In genomic region chr11:121463689-121464335, GRCh38 we compare ENCODE assay signal across 10 cellular contexts. TPM values are rescaled to one million over a fixed set of nuclear protein-coding genes. Genes with fewer than 3 reads are reported as not detected.
A peak's percentile ranks its signal among the peaks of the same experiment; 100 is the strongest.
DNase-seq lines count a peak whose midpoint lies in the region; ATAC-seq and TF ChIP-seq lines count a peak whose summit lies in the region.
"Had no signal": no experiment of that assay in that cellular context is flagged by ENCODE, and none has a peak within 500 bp of the region (broad histone marks: within the 10 kb centered on the region; RNA-seq: fewer than 3 reads in every experiment).

No MANE protein-coding gene starts in this region.

- H3K36me3 ChIP-seq in spleen (no peaks in the 10 kb centered on the region), mesendoderm (ENCODE audit: control insufficient read depth, insufficient read depth, low read length) (no peaks in the 10 kb centered on the region)
- H3K36me3 ChIP-seq: adrenal gland had no signal

- H3K27me3 Mint-ChIP-seq in chondrocyte (ENCODE audit: low read depth), result peaks cover 19% of the 10 kb centered on the region
- H3K27me3 Mint-ChIP-seq: stimulated activated naive B cell treated with anti-CD40 and anti-IgM and Interleukin-4, amounts not matched to agents 10 μg/mL and 1 μg/mL and 100 μg/mL, for 72 hours had no signal

- no peaks in the 10 kb centered on the region for H3K36me3 Mint-ChIP-seq in chondrocyte (ENCODE audit: low read depth)
- H3K36me3 Mint-ChIP-seq: stimulated activated naive B cell treated with anti-CD40 and anti-IgM and Interleukin-4, amounts not matched to agents 10 μg/mL and 1 μg/mL and 100 μg/mL, for 72 hours had no signal

- H3K4me3 Mint-ChIP-seq in chondrocyte (ENCODE audit: unreplicated experiment), result no peak overlapping the region

- no peak overlapping the region for H2AK5ac ChIP-seq in mesendoderm (ENCODE audit: low read length)

- peak overlapping the region in 5 of 8 donors; percentile 34 to 75 (median 57) for H3K27ac ChIP-seq in spleen
- H3K27ac ChIP-seq in mesendoderm (ENCODE audit: low read depth, low read length), result no peak overlapping the region

- 71 to 82% (median 74%) methylated on average over 6 of the region's 6 CpGs for WGBS in spleen, 5 donors
- WGBS in mesendoderm (ENCODE audit: extremely low coverage, insufficient coverage, low lambda C conversion rate), result no CpG with 5 or more reads among the region's 6 CpGs

- H3K9me3 ChIP-seq in spleen, result no peaks in the 10 kb centered on the region
- H3K9me3 ChIP-seq: adrenal gland had no signal

- no peak overlapping the region for H2BK5ac ChIP-seq in mesendoderm (ENCODE audit: low read length)

- H3K4me1 Mint-ChIP-seq in chondrocyte (ENCODE audit: low read depth), result peaks cover 46% of the 10 kb centered on the region

- H3K4me3 ChIP-seq in spleen (peak overlapping the region in 1 of 8 donors; percentile 34), mesendoderm (ENCODE audit: low read length) (no peak overlapping the region)
- H3K4me3 ChIP-seq: adrenal gland had no signal

- H2BK120ac ChIP-seq in mesendoderm (ENCODE audit: low read depth, low read length), result no peak overlapping the region

- no peak for TF ChIP-seq CTCF in chondrocyte (IDR thresholded peaks at IDR 0.05)
- no peak for TF ChIP-seq CTCF in spleen (IDR thresholded peaks at IDR 0.05 in 8 of 11, conservative IDR thresholded peaks at IDR 0.05 in 3 of 11)

- H3K4me2 ChIP-seq in mesendoderm (ENCODE audit: low read length), result no peak overlapping the region

- no peak overlapping the region for H4K5ac ChIP-seq in mesendoderm (ENCODE audit: low read length)

- ATAC-seq in GM21367 (IDR thresholded peaks at IDR 0.05; ENCODE audit: unreplicated experiment) (peak; percentile 1), HG02981 (IDR thresholded peaks at IDR 0.05; ENCODE audit: unreplicated experiment) (no peak)

- H3K4ac ChIP-seq in mesendoderm (ENCODE audit: low read depth, low read length), result no peak overlapping the region

- H3K27ac Mint-ChIP-seq in chondrocyte (ENCODE audit: unreplicated experiment), result peak overlapping the region; percentile 85

- DNase-seq in NCI-H69 (lab: John Stamatoyannopoulos, UW), result peak; percentile 10
- no peak for DNase-seq in chondrocyte (ENCODE audit: low spot score)
- no peak for DNase-seq in spleen
- no peak for DNase-seq in NCI-H2107 (lab: John Stamatoyannopoulos, UW)
- no peak for DNase-seq in mesendoderm
- DNase-seq: NCI-H526 treated with DMSO at 0.1 percent for 48 hours had no signal

- peaks cover 10% of the 10 kb centered on the region for H3K79me1 ChIP-seq in mesendoderm (ENCODE audit: low read length)

- H4K8ac ChIP-seq in mesendoderm (ENCODE audit: low read depth, low read length), result no peak overlapping the region

- no peak for TF ChIP-seq POLR2A in spleen (IDR thresholded peaks at IDR 0.05)

- H3K79me2 ChIP-seq in mesendoderm (ENCODE audit: control insufficient read depth, insufficient read depth, low read length), result peaks cover 36% of the 10 kb centered on the region

- no peak overlapping the region for H3K18ac ChIP-seq in mesendoderm (ENCODE audit: low read length)

- peaks cover 13 to 100% (median 65%) of the 10 kb centered on the region in 6 donors for H3K4me1 ChIP-seq in spleen
- H3K4me1 ChIP-seq in mesendoderm (ENCODE audit: control insufficient read depth, low read depth, low read length), result peaks cover 9% of the 10 kb centered on the region

- no peak overlapping the region for H3K9ac ChIP-seq in mesendoderm (ENCODE audit: low read length)

- intact Hi-C loops in spleen (cut with DNase I; ENCODE audit: low total_unique reads), result no loop called here

- no peak overlapping the region for H3K56ac ChIP-seq in mesendoderm (ENCODE audit: low read length)

- no peak overlapping the region for H3K23ac ChIP-seq in mesendoderm (ENCODE audit: low read length)

- H2BK15ac ChIP-seq in mesendoderm (replicated peaks; ENCODE audit: low read depth), result no peak overlapping the region

- no peaks in the 10 kb centered on the region for H3K9me3 Mint-ChIP-seq in chondrocyte (ENCODE audit: low read depth)
- H3K9me3 Mint-ChIP-seq: stimulated activated naive B cell treated with anti-CD40 and anti-IgM and Interleukin-4, amounts not matched to agents 10 μg/mL and 1 μg/mL and 100 μg/mL, for 72 hours had no signal

- H3K27me3 ChIP-seq in spleen (replicated peaks in 1 of 7), result no peaks in the 10 kb centered on the region
- H3K27me3 ChIP-seq in mesendoderm (ENCODE audit: insufficient read depth, low read length, poor library complexity), result no peaks in the 10 kb centered on the region
- H3K27me3 ChIP-seq: adrenal gland had no signal

RNA-seq across cellular contexts. Expression of gene SORL1, which starts 11.7 kb away (rescaled TPM):
- total RNA-seq in chondrocyte (0.85 to 0.92 TPM (median 0.87 TPM) in 3 replicates), spleen (100 to 1,000 TPM; 111 to 328 (median 188) TPM)
- polyA plus RNA-seq in spleen, result 1 to 10 TPM; 3.8 to 5.4 (median 5.0) TPM
- polyA plus RNA-seq in mesendoderm (2013, experiment 1 of 2), result 8.8 TPM
- 8.7 TPM for polyA plus RNA-seq in mesendoderm (2013, experiment 2 of 2)

Comparison
In these comparisons a context has a peak if more than half of its experiments do, and no peak if none do; other contexts are left out.
1. RNA of gene SORL1, which starts 11.7 kb away (total RNA-seq): 111 to 328 TPM in spleen; 0.85 to 0.92 TPM in chondrocyte; every median in the first group is over 10 times any median in the second.